ENCODE assay signal across 10 cellular contexts in the genomic region with DNA sequence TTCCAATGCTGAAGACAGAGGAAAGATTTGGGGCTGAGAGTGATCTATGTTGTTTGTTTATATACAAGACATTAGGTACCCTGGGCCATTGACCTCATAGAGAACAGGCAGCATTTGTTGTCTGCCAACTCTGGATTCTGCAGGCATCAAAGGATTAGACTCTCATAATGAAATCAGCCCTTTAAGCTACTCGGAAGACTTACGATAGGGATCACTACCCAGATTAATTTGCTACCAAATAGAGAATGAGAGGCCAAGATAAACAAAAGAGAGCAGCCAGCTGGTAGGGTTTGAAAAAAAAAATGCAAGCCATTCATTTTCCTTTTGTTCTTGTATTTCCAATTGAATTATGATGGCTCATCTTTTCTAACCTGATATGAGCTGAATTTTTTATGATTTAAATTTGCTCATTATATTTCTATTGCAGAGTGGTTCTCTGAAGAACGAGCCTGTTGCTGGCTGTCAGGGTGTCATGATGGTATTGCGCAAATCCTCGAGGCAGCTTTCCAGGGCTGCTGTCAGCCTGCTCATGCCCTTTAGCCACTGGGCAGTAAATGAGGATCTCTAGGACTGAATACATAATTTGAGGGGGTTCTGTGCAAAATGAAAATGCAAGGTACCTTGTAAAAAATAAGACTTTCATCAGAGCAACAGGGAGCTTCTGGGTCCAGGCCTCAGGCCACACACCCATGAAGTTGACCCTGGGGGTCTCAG.
DNase-seq lines count a peak whose midpoint lies in the region; ATAC-seq and TF ChIP-seq lines count a peak whose summit lies in the region.
"Had no signal": no experiment of that assay in that cellular context is flagged by ENCODE, and none has a peak within 500 bp of the region (broad histone marks: within the 10 kb centered on the region; RNA-seq: fewer than 3 reads in every experiment).

No MANE protein-coding gene starts in this region.

- H3K4me3 ChIP-seq in upper lobe of right lung = no peak overlapping the region

- no peak overlapping the region for H3K27ac ChIP-seq in upper lobe of right lung

- peak; percentile 44 for DNase-seq in SIG-M5 treated with dmso at 0.1 percent for 504 hours (lab: John Stamatoyannopoulos, UW; ENCODE audit: unreplicated experiment)
- DNase-seq in SIG-M5 (lab: John Stamatoyannopoulos, UW) = no peak
- peak; percentile 27 for DNase-seq in SK-MEL-5 (ENCODE audit: low read depth, low spot score)
- peak; percentile 57 for DNase-seq in left cardiac atrium
- DNase-seq in upper lobe of right lung = peak; percentile 78
- no peak for DNase-seq in NCI-H1048 (lab: John Stamatoyannopoulos, UW)
- DNase-seq in central memory CD4-positive, alpha-beta T cell = no peak
- DNase-seq: effector CD8-positive, alpha-beta T cell had no signal

- no peak for TF ChIP-seq CTCF in upper lobe of right lung (IDR thresholded peaks at IDR 0.05)

- H3K36me3 ChIP-seq in upper lobe of right lung = no peaks in the 10 kb centered on the region

- ATAC-seq in left cardiac atrium (peak; percentile 83 to 85), upper lobe of right lung (peak; percentile 77), HG03196 (IDR thresholded peaks at IDR 0.05; ENCODE audit: unreplicated experiment) (no peak)
- ATAC-seq: stimulated activated effector memory CD8-positive, alpha-beta T cell treated with anti-CD3 and anti-CD28 coated beads, Interleukin-12 subunit alpha, Interleukin-12 subunit beta, amount 100 ng/mL, for 72 hours had no signal

- H3K4me1 ChIP-seq in upper lobe of right lung = peaks cover 14% of the 10 kb centered on the region

- intact Hi-C loops in left cardiac atrium (cut with DNase I) (no loop called here), upper lobe of right lung (cut with DNase I) (no loop called here)

- no peaks in the 10 kb centered on the region for H3K9me3 ChIP-seq in upper lobe of right lung

- H3K27me3 ChIP-seq in upper lobe of right lung = no peaks in the 10 kb centered on the region

- in situ Hi-C loops in SK-MEL-5 (cut with HindIII; ENCODE audit: low pct_unique_long_range_greater_than_20kb, low sequenced_read_pairs) = no loop called here

Comparison
In these comparisons a context has a peak if more than half of its experiments do, and no peak if none do; other contexts are left out.
1. DNase-seq: peak in SIG-M5 treated with dmso at 0.1 percent for 504 hours (single experiment), SK-MEL-5 (single experiment), left cardiac atrium (single experiment) and upper lobe of right lung (single experiment); none in SIG-M5 (single experiment), NCI-H1048 (single experiment) and central memory CD4-positive, alpha-beta T cell (single experiment).